In genomic region chr10:75959912-75960311, GRCh38 we compare ENCODE assay signal across 21 cellular contexts.
"Had no signal": no experiment of that assay in that cellular context is flagged by ENCODE, and none has a peak within 500 bp of the region (broad histone marks: within the 10 kb centered on the region; RNA-seq: fewer than 3 reads in every experiment).

No MANE protein-coding gene starts in this region.

- H3K36me3 ChIP-seq: esophagus muscularis mucosa, heart right ventricle, left ventricle myocardium inferior, pancreas, tibial artery, upper lobe of left lung, uterus had no signal

- H3K27ac ChIP-seq: dorsolateral prefrontal cortex, esophagus muscularis mucosa, heart right ventricle, left ventricle myocardium inferior, pancreas, tibial artery, upper lobe of left lung, uterus had no signal

- H3K27me3 ChIP-seq: esophagus muscularis mucosa, heart right ventricle, pancreas, tibial artery, upper lobe of left lung, uterus had no signal

- H3K27me3 Mint-ChIP-seq: naive B cell had no signal

- H3K4me3 Mint-ChIP-seq: naive B cell; nephron; stimulated activated effector memory CD8-positive, alpha-beta T cell treated with anti-CD3 and anti-CD28 coated beads, Interleukin-12 subunit alpha, Interleukin-12 subunit beta, amount 100 ng/mL, for 72 hours had no signal

- H3K9me3 ChIP-seq: esophagus muscularis mucosa, heart right ventricle, left ventricle myocardium inferior, pancreas, tibial artery, upper lobe of left lung, uterus had no signal

- H3K27ac Mint-ChIP-seq: naive B cell; nephron; progenitor cell of endocrine pancreas; stimulated activated effector memory CD8-positive, alpha-beta T cell treated with anti-CD3 and anti-CD28 coated beads, Interleukin-12 subunit alpha, Interleukin-12 subunit beta, amount 100 ng/mL, for 72 hours had no signal

- H3K9me3 Mint-ChIP-seq: nephron had no signal

- H3K4me1 ChIP-seq: left ventricle myocardium inferior, pancreas, tibial artery, uterus had no signal

- H3K36me3 Mint-ChIP-seq: naive B cell; stimulated activated effector memory CD8-positive, alpha-beta T cell treated with anti-CD3 and anti-CD28 coated beads, Interleukin-12 subunit alpha, Interleukin-12 subunit beta, amount 100 ng/mL, for 72 hours had no signal

- H3K4me1 Mint-ChIP-seq: naive B cell; stimulated activated effector memory CD8-positive, alpha-beta T cell treated with anti-CD3 and anti-CD28 coated beads, Interleukin-12 subunit alpha, Interleukin-12 subunit beta, amount 100 ng/mL, for 72 hours had no signal

- H3K4me3 ChIP-seq: dorsolateral prefrontal cortex, esophagus muscularis mucosa, heart right ventricle, left ventricle myocardium inferior, lung, pancreas, tibial artery, upper lobe of left lung, uterus had no signal

- DNase-seq: cortex of kidney; dorsolateral prefrontal cortex; effector CD8-positive, alpha-beta T cell; heart right ventricle; hypothalamus; left ventricle myocardium inferior; naive B cell; occipital lobe; pancreas; right cardiac atrium; stimulated activated CD4-positive, alpha-beta T cell treated with anti-CD3 and anti-CD28 coated beads, Interleukin-4, amount 100 ng/mL, for 1 hour; stimulated activated CD8-positive, alpha-beta memory T cell treated with anti-CD3 and anti-CD28 coated beads, Interleukin-4, amount 100 ng/mL, for 48 hours; stimulated activated naive CD8-positive, alpha-beta T cell treated with anti-CD3 and anti-CD28 coated beads, Interleukin-15, Interleukin-2, amounts not matched to agents 100 U/mL and 50 U/mL, for 24 hours; tibial artery; upper lobe of left lung; uterus had no signal

- ATAC-seq: heart right ventricle; right cardiac atrium; stimulated activated effector memory CD8-positive, alpha-beta T cell treated with anti-CD3 and anti-CD28 coated beads, Interleukin-12 subunit alpha, Interleukin-12 subunit beta, amount 100 ng/mL, for 72 hours; stimulated activated naive CD8-positive, alpha-beta T cell treated with anti-CD3 and anti-CD28 coated beads, Interleukin-15, Interleukin-2, amounts not matched to agents 100 U/mL and 50 U/mL, for 24 hours had no signal
